26 cellular contexts compared by ENCODE assay signal in the genomic region with DNA sequence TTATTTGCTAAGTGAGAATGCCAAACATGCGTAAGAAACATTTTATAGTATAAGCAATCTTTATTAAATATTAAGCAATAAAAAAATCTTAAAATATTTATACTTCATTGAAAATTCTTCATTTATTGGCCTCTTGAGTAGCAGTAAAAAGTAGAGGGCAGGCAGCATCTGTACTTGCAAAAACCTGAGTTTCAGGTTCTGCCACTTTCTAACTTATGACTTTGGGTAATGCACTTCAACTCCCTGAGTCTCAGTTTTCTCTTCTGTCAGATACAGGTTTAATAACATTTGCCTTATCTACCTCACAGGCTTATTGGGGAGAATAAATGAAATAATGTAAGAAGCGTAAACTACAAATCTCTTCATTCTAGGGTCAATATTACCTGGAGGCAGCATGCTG.
"Had no signal": no experiment of that assay in that cellular context is flagged by ENCODE, and none has a peak within 500 bp of the region (broad histone marks: within the 10 kb centered on the region; RNA-seq: fewer than 3 reads in every experiment).

No MANE protein-coding gene starts in this region.

- H3K36me3 ChIP-seq: gastrocnemius medialis, heart left ventricle, neural progenitor cell, sigmoid colon, stomach, thyroid gland, vagina had no signal

- H3K79me2 ChIP-seq: hepatocyte had no signal

- DNase-seq: dorsolateral prefrontal cortex; effector CD4-positive, alpha-beta T cell; foreskin fibroblast; gastrocnemius medialis; heart left ventricle; kidney; mesenchymal stem cell; mucosa of descending colon; naive B cell; psoas muscle; right cardiac atrium; sigmoid colon; stimulated activated CD4-positive, alpha-beta T cell treated with anti-CD3 and anti-CD28 coated beads, Interleukin-2, amount 100 ng/mL, for 24 hours; stimulated activated CD4-positive, alpha-beta T cell treated with anti-CD3 and anti-CD28 coated beads, Interleukin-4, amount 100 ng/mL, for 24 hours; stimulated activated naive CD4-positive, alpha-beta T cell treated with Interleukin-2 at 50 U/mL for 16 hours; stomach; thyroid gland had no signal

- H3K27me3 ChIP-seq: gastrocnemius medialis, hepatocyte, neural progenitor cell, sigmoid colon, stomach, thyroid gland, vagina had no signal

- H3K4me1 ChIP-seq: gastrocnemius medialis, heart left ventricle, psoas muscle, sigmoid colon, stomach, thyroid gland, vagina had no signal

- H3K9ac ChIP-seq: neural progenitor cell had no signal

- H3K36me3 Mint-ChIP-seq: mesothelial cell of epicardium; naive B cell; natural killer cell treated with Interleukin-12 subunit alpha and Interleukin-12 subunit beta and Interleukin-15 and Interleukin-18, amount 100 ng/mL, for 72 hours; neural progenitor cell; stimulated activated effector memory CD8-positive, alpha-beta T cell treated with anti-CD3 and anti-CD28 coated beads, Interleukin-12 subunit alpha, Interleukin-12 subunit beta, amount 100 ng/mL, for 72 hours had no signal

- H3K4me3 Mint-ChIP-seq: mesothelial cell of epicardium; naive B cell; natural killer cell treated with Interleukin-12 subunit alpha and Interleukin-12 subunit beta and Interleukin-15 and Interleukin-18, amount 100 ng/mL, for 72 hours; neural progenitor cell; stimulated activated effector memory CD8-positive, alpha-beta T cell treated with anti-CD3 and anti-CD28 coated beads, Interleukin-12 subunit alpha, Interleukin-12 subunit beta, amount 100 ng/mL, for 72 hours had no signal

- H3K27ac ChIP-seq: dorsolateral prefrontal cortex, epithelial cell of prostate, gastrocnemius medialis, heart left ventricle, hepatocyte, neural progenitor cell, psoas muscle, sigmoid colon, stomach, thyroid gland, vagina had no signal

- H3K9me3 Mint-ChIP-seq: mesothelial cell of epicardium; neural progenitor cell; stimulated activated effector memory CD8-positive, alpha-beta T cell treated with anti-CD3 and anti-CD28 coated beads, Interleukin-12 subunit alpha, Interleukin-12 subunit beta, amount 100 ng/mL, for 72 hours had no signal

- H3K4me3 ChIP-seq: dorsolateral prefrontal cortex, gastrocnemius medialis, heart left ventricle, hepatocyte, mucosa of descending colon, neural progenitor cell, psoas muscle, sigmoid colon, stomach, thyroid gland, vagina had no signal

- H3K9me3 ChIP-seq: gastrocnemius medialis, heart left ventricle, mucosa of descending colon, psoas muscle, sigmoid colon, stomach, thyroid gland, vagina had no signal

- ATAC-seq: esophagus mucosa; gastrocnemius medialis; heart left ventricle; left lobe of liver; mucosa of descending colon; natural killer cell treated with Interleukin-12 subunit alpha and Interleukin-12 subunit beta and Interleukin-15 and Interleukin-18, amount 100 ng/mL, for 72 hours; psoas muscle; right cardiac atrium; stimulated activated effector memory CD8-positive, alpha-beta T cell treated with anti-CD3 and anti-CD28 coated beads, Interleukin-12 subunit alpha, Interleukin-12 subunit beta, amount 100 ng/mL, for 72 hours had no signal

- H2AFZ ChIP-seq: hepatocyte, neural progenitor cell had no signal

- H3K27ac Mint-ChIP-seq: mesothelial cell of epicardium; natural killer cell treated with Interleukin-12 subunit alpha and Interleukin-12 subunit beta and Interleukin-15 and Interleukin-18, amount 100 ng/mL, for 72 hours; neural progenitor cell; stimulated activated effector memory CD8-positive, alpha-beta T cell treated with anti-CD3 and anti-CD28 coated beads, Interleukin-12 subunit alpha, Interleukin-12 subunit beta, amount 100 ng/mL, for 72 hours had no signal

- H3K4me2 ChIP-seq: hepatocyte, neural progenitor cell had no signal

- H3K4me1 Mint-ChIP-seq: naive B cell; neural progenitor cell; stimulated activated effector memory CD8-positive, alpha-beta T cell treated with anti-CD3 and anti-CD28 coated beads, Interleukin-12 subunit alpha, Interleukin-12 subunit beta, amount 100 ng/mL, for 72 hours had no signal
